22 cellular contexts compared by ENCODE assay signal in genomic region chr6:2133718-2134310, GRCh38.
A peak's percentile ranks its signal among the peaks of the same experiment; 100 is the strongest.
DNase-seq lines count a peak whose midpoint lies in the region; ATAC-seq, FAIRE-seq and TF ChIP-seq lines count a peak whose summit lies in the region.
"Had no signal": no experiment of that assay in that cellular context is flagged by ENCODE, and none has a peak within 500 bp of the region (broad histone marks: within the 10 kb centered on the region; RNA-seq: fewer than 3 reads in every experiment).

No MANE protein-coding gene starts in this region.

- dilution Hi-C loops in endothelial cell of umbilical vein (cut with MboI; ENCODE audit: extremely low pct_ligation_motif_present, low sequenced_read_pairs): no loop called here

- H3K27ac ChIP-seq in PC-3 (ENCODE audit: low read length) (peak overlapping the region; percentile 32), endothelial cell of umbilical vein (ENCODE audit: insufficient read depth, low read depth, low read length) (no peak overlapping the region)

- peak overlapping the region; percentile 54 for H3K27ac Mint-ChIP-seq in Calu3 (ENCODE audit: unreplicated experiment)
- H3K27ac Mint-ChIP-seq in osteocyte (ENCODE audit: unreplicated experiment): peak overlapping the region; percentile 7
- H3K27ac Mint-ChIP-seq: CD8-positive, alpha-beta T cell had no signal

- DNase-seq in Calu3 (no peak), PC-3 (peak; percentile 50), endothelial cell of umbilical vein (ENCODE audit: low read depth, low spot score) (no peak), osteocyte (ENCODE audit: extremely low spot score, unreplicated experiment) (no peak), T-helper 1 cell (no peak), NCI-H446 (lab: John Stamatoyannopoulos, UW) (no peak)
- no peak for DNase-seq in activated CD4-positive, alpha-beta T cell treated with anti-CD3 and anti-CD28 coated beads, Interleukin-2, amount 50 U/mL, for 4 hours
- DNase-seq: AML-193; C1 segment of cervical spinal cord; CD8-positive, alpha-beta T cell; DMS153; Kasumi-1; NCI-H1092 treated with DMSO at 0.1 percent for 48 hours; NCI-H1436 treated with DMSO at 0.1 percent for 48 hours; NCI-H1930; NCI-H510A treated with DMSO at 0.1 percent for 48 hours; NCI-H82; OCI-M1; Right ventricle myocardium superior had no signal

- H3K36me3 ChIP-seq in PC-3 (ENCODE audit: low read depth, low read length) (no peaks in the 10 kb centered on the region), endothelial cell of umbilical vein (ENCODE audit: control insufficient read depth in 2 of 2, extremely low read depth in 1 of 2, insufficient read depth in 2 of 2, low read length in 2 of 2) (no peaks in the 10 kb centered on the region)

- H3K27me3 ChIP-seq in PC-3 (ENCODE audit: low read length) (no peaks in the 10 kb centered on the region), endothelial cell of umbilical vein (ENCODE audit: control insufficient read depth in 2 of 2, insufficient read depth in 2 of 2, low read length in 2 of 2) (no peaks in the 10 kb centered on the region)

- peaks cover 42% of the 10 kb centered on the region for H3K4me1 ChIP-seq in PC-3 (ENCODE audit: insufficient read depth, low read length)
- H3K4me1 ChIP-seq in endothelial cell of umbilical vein (ENCODE audit: control insufficient read depth, extremely low read depth, insufficient read depth, low read length): peaks cover 24% of the 10 kb centered on the region

- no peak overlapping the region for H3K9ac ChIP-seq in PC-3 (ENCODE audit: low read length)
- no peak overlapping the region for H3K9ac ChIP-seq in endothelial cell of umbilical vein (replicated peaks; ENCODE audit: extremely low read depth, insufficient read depth, low read length)

- peak; percentile 65 for ATAC-seq in PC-3
- no peak for ATAC-seq in HG03025 (IDR thresholded peaks at IDR 0.05; ENCODE audit: low FRiP score, unreplicated experiment)
- ATAC-seq: CD8-positive, alpha-beta T cell had no signal

- H2AFZ ChIP-seq in PC-3 (ENCODE audit: low read length) (no peak overlapping the region), endothelial cell of umbilical vein (ENCODE audit: low read depth, low read length) (no peak overlapping the region)

- TF ChIP-seq CTCF in Calu3 (IDR thresholded peaks at IDR 0.05; ENCODE audit: unreplicated experiment): no peak
- TF ChIP-seq CTCF in PC-3 (conservative IDR thresholded peaks at IDR 0.05; ENCODE audit: low read depth, low read length): no peak
- no peak for TF ChIP-seq CTCF in endothelial cell of umbilical vein (IDR thresholded peaks at IDR 0.05; ENCODE audit: extremely low read depth in 1 of 2, insufficient read depth in 1 of 2, low read depth in 1 of 2, low read length in 2 of 2)
- TF ChIP-seq CTCF in osteocyte (IDR thresholded peaks at IDR 0.05): no peak

- H3K4me3 Mint-ChIP-seq in Calu3 (ENCODE audit: low read depth, unreplicated experiment) (no peak overlapping the region), osteocyte (ENCODE audit: unreplicated experiment) (no peak overlapping the region)
- H3K4me3 Mint-ChIP-seq: CD8-positive, alpha-beta T cell had no signal

- no peaks in the 10 kb centered on the region for H3K9me1 ChIP-seq in endothelial cell of umbilical vein (replicated peaks; ENCODE audit: control insufficient read depth, extremely low read depth, insufficient read depth, low read length)

- H3K4me2 ChIP-seq in PC-3 (ENCODE audit: low read length): peak overlapping the region; percentile 54
- H3K4me2 ChIP-seq in endothelial cell of umbilical vein (ENCODE audit: insufficient read depth, low read length): peak overlapping the region; percentile 63

- H3K36me3 Mint-ChIP-seq in Calu3 (ENCODE audit: insufficient read depth, unreplicated experiment): no peaks in the 10 kb centered on the region
- no peaks in the 10 kb centered on the region for H3K36me3 Mint-ChIP-seq in osteocyte (ENCODE audit: unreplicated experiment)
- H3K36me3 Mint-ChIP-seq: CD8-positive, alpha-beta T cell had no signal

- H3F3A ChIP-seq in PC-3 (ENCODE audit: low read length, unreplicated experiment): no peaks in the 10 kb centered on the region

- H3K9me2 ChIP-seq in PC-3 (replicated peaks; ENCODE audit: low read length): no peaks in the 10 kb centered on the region

- CTCF ChIA-PET in Calu3 (lab: Charles Lee) (interaction anchor here (1.4 kb wide), 1 partner anchor 29 kb away, joined by 4 read pairs; no protein-coding TSS in a partner anchor), PC-3 (lab: Charles Lee) (interaction anchor here (0.6 to 0.8 kb wide), 3 partner anchors 29 to 75 kb away, joined by 3 to 5 read pairs (median 3); no protein-coding TSS in a partner anchor), endothelial cell of umbilical vein (lab: Charles Lee) (interaction anchor here (0.7 to 2.2 kb wide), 4 partner anchors 14 to 197 kb away, joined by 3 to 8 read pairs (median 4); no protein-coding TSS in a partner anchor)

- H3K9me3 Mint-ChIP-seq in Calu3 (ENCODE audit: low read depth, unreplicated experiment) (no peaks in the 10 kb centered on the region), osteocyte (ENCODE audit: unreplicated experiment) (no peaks in the 10 kb centered on the region)
- H3K9me3 Mint-ChIP-seq: CD8-positive, alpha-beta T cell had no signal

- BruUV-seq in Calu3 (replicated peaks; lab: Mats Ljungman, UMichigan): no TSS peak
- BruUV-seq in PC-3 (replicated peaks; lab: Mats Ljungman, UMichigan): no TSS peak
- no TSS peak for BruUV-seq in endothelial cell of umbilical vein (replicated peaks; lab: Mats Ljungman, UMichigan)

- no peaks in the 10 kb centered on the region for H3K9me3 ChIP-seq in PC-3 (ENCODE audit: low read length)
- H3K9me3 ChIP-seq in endothelial cell of umbilical vein (replicated peaks; ENCODE audit: control insufficient read depth, insufficient read depth, low read length): no peaks in the 10 kb centered on the region

- H3K27me3 Mint-ChIP-seq in Calu3 (ENCODE audit: unreplicated experiment) (no peaks in the 10 kb centered on the region), osteocyte (ENCODE audit: unreplicated experiment) (no peaks in the 10 kb centered on the region)

- H4K20me1 ChIP-seq in PC-3 (ENCODE audit: low read length) (peaks cover 9% of the 10 kb centered on the region; the same call in 1 of the 2 replicates), endothelial cell of umbilical vein (replicated peaks; ENCODE audit: control insufficient read depth, extremely low read depth, insufficient read depth, low read length) (no peaks in the 10 kb centered on the region)

- POLR2A ChIA-PET in PC-3 (lab: Charles Lee; ENCODE audit: unreplicated experiment) (no interaction called here), endothelial cell of umbilical vein (lab: Charles Lee) (no interaction called here)

- H3K79me2 ChIP-seq in PC-3 (ENCODE audit: low read length): peaks cover 72% of the 10 kb centered on the region
- no peaks in the 10 kb centered on the region for H3K79me2 ChIP-seq in endothelial cell of umbilical vein (ENCODE audit: control insufficient read depth, insufficient read depth, low read length)

- H3K4me3 ChIP-seq in PC-3 (ENCODE audit: low read length) (no peak overlapping the region), endothelial cell of umbilical vein (replicated peaks in 1 of 3; ENCODE audit: insufficient read depth in 1 of 3, low read depth in 1 of 3, low read length in 3 of 3) (no peak overlapping the region)

- intact Hi-C loops in Calu3 (cut with micrococcal nuclease; ENCODE audit: unreplicated experiment) (no loop called here), PC-3 (cut with micrococcal nuclease) (loop anchor here (2.0 kb wide), 1 partner anchor 27 kb away; no protein-coding TSS in a partner anchor), endothelial cell of umbilical vein (cut with micrococcal nuclease) (loop anchor here (5.0 kb wide), 1 partner anchor 113 kb away; the partner anchor contains the start of gene GMDS)

- no peak for FAIRE-seq in endothelial cell of umbilical vein (lab: Jason Lieb, UNC)
- FAIRE-seq: G401.6, GM12892 had no signal

- peaks cover 10% of the 10 kb centered on the region for H3K4me1 Mint-ChIP-seq in Calu3 (ENCODE audit: low read depth, unreplicated experiment)
- H3K4me1 Mint-ChIP-seq in osteocyte (ENCODE audit: unreplicated experiment): peaks cover 32% of the 10 kb centered on the region

- TF ChIP-seq POLR2A in endothelial cell of umbilical vein (IDR thresholded peaks at IDR 0.05; ENCODE audit: low read depth, low read length): no peak

TF ChIP-seq in endothelial cell of umbilical vein, 7 proteins besides CTCF, POLR2A, EP300 and RAD21:
- TF ChIP-seq FOS (IDR thresholded peaks at IDR 0.05; ENCODE audit: borderline replicate concordance, insufficient read depth, low read length) (no peak), GATA2 (IDR thresholded peaks at IDR 0.05; ENCODE audit: insufficient read depth, insufficient read length, low read depth, low read length) (no peak), POLR2AphosphoS5 (IDR thresholded peaks at IDR 0.05; ENCODE audit: insufficient read depth, low read depth, low read length) (no peak), MYC (IDR thresholded peaks at IDR 0.05; ENCODE audit: low read depth, low read length) (no peak)
